In genomic region chr4:38160487-38161207, GRCh38 we compare ENCODE assay signal across 8 cellular contexts.
DNase-seq lines count a peak whose midpoint lies in the region; ATAC-seq and TF ChIP-seq lines count a peak whose summit lies in the region.

No MANE protein-coding gene starts in this region.

- H3K4me1 Mint-ChIP-seq in activated CD4-positive, alpha-beta T cell treated with anti-CD3 and anti-CD28 coated beads for 36 hours: peaks cover 70% of the 10 kb centered on the region
- peaks cover 40% of the 10 kb centered on the region for H3K4me1 Mint-ChIP-seq in nephron

- CTCF ChIA-PET in activated CD4-positive, alpha-beta T cell treated with anti-CD3 and anti-CD28 coated beads for 36 hours (lab: Charles Lee): interaction anchor here (0.6 to 3.1 kb wide), 13 partner anchors 13 to 584 kb away, joined by 3 to 21 read pairs (median 5); no protein-coding TSS in a partner anchor

- no peaks in the 10 kb centered on the region for H3K27me3 Mint-ChIP-seq in activated CD4-positive, alpha-beta T cell treated with anti-CD3 and anti-CD28 coated beads for 36 hours
- peaks cover 2% of the 10 kb centered on the region for H3K27me3 Mint-ChIP-seq in nephron (ENCODE audit: low read depth)

- ATAC-seq in HG02852 (IDR thresholded peaks at IDR 0.05; ENCODE audit: unreplicated experiment): peak; percentile 98
- peak; percentile 79 for ATAC-seq in activated CD4-positive, alpha-beta T cell treated with anti-CD3 and anti-CD28 coated beads for 36 hours

- POLR2A ChIA-PET in activated CD4-positive, alpha-beta T cell treated with anti-CD3 and anti-CD28 coated beads for 36 hours (lab: Charles Lee): interaction anchor here (0.8 to 1.7 kb wide), 6 partner anchors 16 to 363 kb away, joined by 4 to 21 read pairs (median 5); no protein-coding TSS in a partner anchor

- no peak overlapping the region for H3K4me3 Mint-ChIP-seq in activated CD4-positive, alpha-beta T cell treated with anti-CD3 and anti-CD28 coated beads for 36 hours
- no peak overlapping the region for H3K4me3 Mint-ChIP-seq in nephron

- H3K27ac ChIP-seq in epithelial cell of prostate: peak overlapping the region; percentile 100

- intact Hi-C loops in activated CD4-positive, alpha-beta T cell treated with anti-CD3 and anti-CD28 coated beads for 36 hours (cut with DNase I, micrococcal nuclease): loop anchor here (1.0 to 10.0 kb wide), 9 partner anchors 28 to 1192 kb away; partner anchors contain the start of genes TBC1D1 (in 1 of the 2) and TMEM156 (in 1 of the 2)

- TF ChIP-seq CTCF in nephron (IDR thresholded peaks at IDR 0.05; ENCODE audit: unreplicated experiment in 3 of 3): no peak

- DNase-seq in activated T-cell treated with anti-CD3 and anti-CD28 coated beads for 24 hours (ENCODE audit: low read depth): peak; percentile 44
- no peak for DNase-seq in activated T-cell treated with anti-CD3 and anti-CD28 coated beads, Interleukin-2, amount 50 U/mL, for 1 hour
- DNase-seq in NCI-H1436 treated with DMSO at 0.1 percent for 48 hours (lab: John Stamatoyannopoulos, UW): peak; percentile 31
- DNase-seq in activated CD4-positive, alpha-beta T cell treated with anti-CD3 and anti-CD28 coated beads for 36 hours: peak; percentile 69
- DNase-seq in epithelial cell of prostate (ENCODE audit: low read depth, low spot score): peak; percentile 97
- DNase-seq in superior temporal gyrus (ENCODE audit: extremely low spot score): no peak

- H3K36me3 Mint-ChIP-seq in activated CD4-positive, alpha-beta T cell treated with anti-CD3 and anti-CD28 coated beads for 36 hours (ENCODE audit: low read depth): peaks cover 12% of the 10 kb centered on the region
- no peaks in the 10 kb centered on the region for H3K36me3 Mint-ChIP-seq in nephron (ENCODE audit: low read depth)

- H3K9me3 Mint-ChIP-seq in activated CD4-positive, alpha-beta T cell treated with anti-CD3 and anti-CD28 coated beads for 36 hours (ENCODE audit: low read depth): peaks cover 12% of the 10 kb centered on the region
- peaks cover 7% of the 10 kb centered on the region for H3K9me3 Mint-ChIP-seq in nephron

- H3K27ac Mint-ChIP-seq in activated CD4-positive, alpha-beta T cell treated with anti-CD3 and anti-CD28 coated beads for 36 hours: peak overlapping the region; percentile 73
- H3K27ac Mint-ChIP-seq in nephron: peak overlapping the region; percentile 28 to 50 (median 31)

Comparison
In these comparisons a context has a peak if more than half of its experiments do, and no peak if none do; other contexts are left out.
1. DNase-seq: peak in activated T-cell treated with anti-CD3 and anti-CD28 coated beads for 24 hours (single experiment), NCI-H1436 treated with DMSO at 0.1 percent for 48 hours (single experiment), activated CD4-positive, alpha-beta T cell treated with anti-CD3 and anti-CD28 coated beads for 36 hours (single experiment) and epithelial cell of prostate (single experiment); none in activated T-cell treated with anti-CD3 and anti-CD28 coated beads, Interleukin-2, amount 50 U/mL, for 1 hour (single experiment) and superior temporal gyrus (single experiment).